8 cellular contexts compared by ENCODE assay signal in genomic region chr16:72400257-72401078, GRCh38.
DNase-seq lines count a peak whose midpoint lies in the region; ATAC-seq and TF ChIP-seq lines count a peak whose summit lies in the region.

No MANE protein-coding gene starts in this region.

- 36 to 43% methylated on average over 6 of the region's 6 CpGs for WGBS in sigmoid colon, 2 donors

- no peaks in the 10 kb centered on the region for H3K27me3 Mint-ChIP-seq in activated T-helper 17 cell treated with anti-CD3 and anti-CD28 coated beads, Interleukin-2, amount 50 U/mL, for 72 hours

- H3K27ac ChIP-seq in right atrium auricular region (no peak overlapping the region), sigmoid colon (no peak overlapping the region)

- H3K27me3 ChIP-seq in right atrium auricular region (no peaks in the 10 kb centered on the region), sigmoid colon (no peaks in the 10 kb centered on the region)

- no peak for TF ChIP-seq POLR2A in sigmoid colon (IDR thresholded peaks at IDR 0.05)

- H3K4me1 Mint-ChIP-seq in activated T-helper 17 cell treated with anti-CD3 and anti-CD28 coated beads, Interleukin-2, amount 50 U/mL, for 72 hours, result no peaks in the 10 kb centered on the region

- H3K4me3 ChIP-seq in right atrium auricular region (no peak overlapping the region), sigmoid colon (no peak overlapping the region)

- H3K36me3 Mint-ChIP-seq in activated T-helper 17 cell treated with anti-CD3 and anti-CD28 coated beads, Interleukin-2, amount 50 U/mL, for 72 hours (ENCODE audit: low read depth), result no peaks in the 10 kb centered on the region

- peak; percentile 74 for DNase-seq in SIG-M5 treated with dmso at 0.1 percent for 504 hours (lab: John Stamatoyannopoulos, UW; ENCODE audit: unreplicated experiment)
- no peak for DNase-seq in SIG-M5 (lab: John Stamatoyannopoulos, UW)
- peak; percentile 18 for DNase-seq in H4 (ENCODE audit: low spot score)
- DNase-seq in NCI-H2171 treated with DMSO at 0.1 percent for 48 hours (lab: John Stamatoyannopoulos, UW), result peak; percentile 79
- DNase-seq in right atrium auricular region (ENCODE audit: low spot score), result no peak
- no peak for DNase-seq in sigmoid colon

- no peaks in the 10 kb centered on the region for H3K4me1 ChIP-seq in right atrium auricular region
- H3K4me1 ChIP-seq in sigmoid colon, result no peaks in the 10 kb centered on the region

- intact Hi-C loops in sigmoid colon (cut with DNase I), result no loop called here

- ATAC-seq in activated T-helper 17 cell treated with anti-CD3 and anti-CD28 coated beads, Interleukin-2, amount 50 U/mL, for 72 hours (replicated peaks), result peak; percentile 40
- no peak for ATAC-seq in HG02852 (IDR thresholded peaks at IDR 0.05; ENCODE audit: unreplicated experiment)

- no peak overlapping the region for H3K27ac Mint-ChIP-seq in activated T-helper 17 cell treated with anti-CD3 and anti-CD28 coated beads, Interleukin-2, amount 50 U/mL, for 72 hours

- H3K4me3 Mint-ChIP-seq in activated T-helper 17 cell treated with anti-CD3 and anti-CD28 coated beads, Interleukin-2, amount 50 U/mL, for 72 hours, result no peak overlapping the region

- H3K36me3 ChIP-seq in right atrium auricular region (no peaks in the 10 kb centered on the region), sigmoid colon (no peaks in the 10 kb centered on the region)

- TF ChIP-seq CTCF in right atrium auricular region (IDR thresholded peaks at IDR 0.05) (peak; percentile 44 to 74), sigmoid colon (IDR thresholded peaks at IDR 0.05) (peak; percentile 7 to 62 (median 29))

- no peaks in the 10 kb centered on the region for H3K9me3 ChIP-seq in right atrium auricular region
- no peaks in the 10 kb centered on the region for H3K9me3 ChIP-seq in sigmoid colon

- no peaks in the 10 kb centered on the region for H3K9me3 Mint-ChIP-seq in activated T-helper 17 cell treated with anti-CD3 and anti-CD28 coated beads, Interleukin-2, amount 50 U/mL, for 72 hours

- TF ChIP-seq EP300 in sigmoid colon (IDR thresholded peaks at IDR 0.05), result no peak

Comparison
In these comparisons a context has a peak if more than half of its experiments do, and no peak if none do; other contexts are left out.
1. DNase-seq: peak in SIG-M5 treated with dmso at 0.1 percent for 504 hours (single experiment), H4 (single experiment) and NCI-H2171 treated with DMSO at 0.1 percent for 48 hours (single experiment); none in SIG-M5 (single experiment), right atrium auricular region (single experiment) and sigmoid colon (single experiment).